Comparison of ENCODE assay signal across 13 cellular contexts in the genomic region with DNA sequence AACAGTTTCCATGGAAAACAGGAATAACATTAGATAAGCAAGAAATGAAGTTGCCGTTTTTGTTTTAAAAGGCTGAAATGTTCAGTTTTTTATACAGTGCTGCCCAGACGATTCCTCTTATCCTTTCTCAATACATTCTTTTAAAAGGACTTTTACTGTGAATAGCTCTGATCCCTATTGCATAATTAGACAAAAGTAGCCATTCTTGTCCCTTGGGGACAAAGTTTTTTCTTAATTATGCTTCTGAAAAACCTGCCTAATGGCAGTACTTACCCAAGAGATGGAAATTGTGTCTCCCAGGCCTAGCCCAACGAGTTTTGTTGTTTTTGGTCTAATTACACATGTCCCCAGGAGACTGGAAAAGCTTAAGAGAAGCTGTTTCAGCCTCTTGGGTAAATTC. TPM values are rescaled to one million over a fixed set of nuclear protein-coding genes. Genes with fewer than 3 reads are reported as not detected.
A peak's percentile ranks its signal among the peaks of the same experiment; 100 is the strongest.
DNase-seq lines count a peak whose midpoint lies in the region; ATAC-seq and TF ChIP-seq lines count a peak whose summit lies in the region.
"Had no signal": no experiment of that assay in that cellular context is flagged by ENCODE, and none has a peak within 500 bp of the region (broad histone marks: within the 10 kb centered on the region; RNA-seq: fewer than 3 reads in every experiment).

No MANE protein-coding gene starts in this region.

- H3K27ac ChIP-seq in ectodermal cell (ENCODE audit: insufficient read depth, low read depth, low read length, poor library complexity, severe bottlenecking), result peak overlapping the region; percentile 5
- peak overlapping the region; percentile 15 for H3K27ac ChIP-seq in lower lobe of right lung
- peak overlapping the region; percentile 55 to 69 for H3K27ac ChIP-seq in thoracic aorta

- H3K27me3 ChIP-seq in ectodermal cell (ENCODE audit: control insufficient read depth, insufficient read depth, low read length, poor library complexity, severe bottlenecking), result no peaks in the 10 kb centered on the region
- no peaks in the 10 kb centered on the region for H3K27me3 ChIP-seq in lower lobe of right lung (ENCODE audit: low read depth)
- H3K27me3 ChIP-seq in thoracic aorta (replicated peaks; ENCODE audit: insufficient read depth), result no peaks in the 10 kb centered on the region

- H3K4me1 Mint-ChIP-seq in HFFc6 (ENCODE audit: low read depth), result peaks cover 33% of the 10 kb centered on the region

- peak overlapping the region; percentile 43; the same call in 1 of the 2 replicates for H3K27ac Mint-ChIP-seq in HFFc6

- no peak overlapping the region for H3K4me3 Mint-ChIP-seq in HFFc6

- H3K9me3 ChIP-seq in ectodermal cell (ENCODE audit: control insufficient read depth, low read length) (no peaks in the 10 kb centered on the region), lower lobe of right lung (no peaks in the 10 kb centered on the region), thoracic aorta (no peaks in the 10 kb centered on the region)

- intact Hi-C loops in lower lobe of right lung (cut with DNase I), result no loop called here

- H3K36me3 Mint-ChIP-seq in HFFc6 (ENCODE audit: low read depth), result peaks cover 73% of the 10 kb centered on the region

- H3K4me3 ChIP-seq in ectodermal cell (ENCODE audit: insufficient read depth, low read depth, low read length), result no peak overlapping the region
- H3K4me3 ChIP-seq in lower lobe of right lung, result no peak overlapping the region
- no peak overlapping the region for H3K4me3 ChIP-seq in thoracic aorta

- peaks cover 1% of the 10 kb centered on the region; the same call in 1 of the 2 replicates for H3K27me3 Mint-ChIP-seq in HFFc6 (ENCODE audit: insufficient read depth)

- H3K4me1 ChIP-seq in ectodermal cell (ENCODE audit: control insufficient read depth, insufficient read depth, low read length), result peaks cover 44% of the 10 kb centered on the region
- H3K4me1 ChIP-seq in lower lobe of right lung, result peaks cover 22% of the 10 kb centered on the region
- H3K4me1 ChIP-seq in thoracic aorta (ENCODE audit: control insufficient read depth in 1 of 2, low read depth in 2 of 2), result peaks cover 26 to 50% of the 10 kb centered on the region in 2 donors

- no peaks in the 10 kb centered on the region for H3K9me3 Mint-ChIP-seq in HFFc6

- ATAC-seq in lower lobe of right lung (no peak), thoracic aorta (ENCODE audit: insufficient number of reproducible peaks, low FRiP score, low read depth) (peak; percentile 50), GM21737 (IDR thresholded peaks at IDR 0.05; ENCODE audit: unreplicated experiment) (no peak), HG02571 (IDR thresholded peaks at IDR 0.05; ENCODE audit: unreplicated experiment) (no peak)
- ATAC-seq: activated CD4-positive, CD25-positive, alpha-beta regulatory T cell treated with anti-CD3 and anti-CD28 coated beads, Interleukin-2, amount 50 U/mL, for 24 hours had no signal

- H3K36me3 ChIP-seq in ectodermal cell (ENCODE audit: control insufficient read depth, insufficient read depth, low read length) (peaks cover 18% of the 10 kb centered on the region), lower lobe of right lung (peaks cover 98% of the 10 kb centered on the region), thoracic aorta (peaks cover 53% of the 10 kb centered on the region)

- WGBS in ectodermal cell, 2 experiments, result 62 to 72% methylated on average over 3 of the region's 3 CpGs

- DNase-seq in HFFc6 (no peak), lower lobe of right lung (no peak), thoracic aorta (ENCODE audit: low spot score) (no peak), NCI-H526 (lab: John Stamatoyannopoulos, UW) (no peak)
- DNase-seq in activated CD4-positive, CD25-positive, alpha-beta regulatory T cell (lab: John Stamatoyannopoulos, UW), result no peak
- DNase-seq: activated gamma-delta T cell treated with Interleukin-2 at 50 U/mL for 16 hours, H7, NCI-H1436 had no signal

- TF ChIP-seq CTCF in HFFc6 (IDR thresholded peaks at IDR 0.05) (no peak), lower lobe of right lung (IDR thresholded peaks at IDR 0.05) (no peak), thoracic aorta (IDR thresholded peaks at IDR 0.05) (no peak)

RNA-seq across cellular contexts. Expression of gene NXPH3, which starts 27.6 kb away (rescaled TPM):
- 1 to 10 TPM in 5 of 6 experiments, under 1 TPM in 1; 0.59 to 2.3 (median 1.5) TPM for total RNA-seq in HFFc6 (2021; fragmentation: NEBNext Ultra II Directional; extraction: Animal tissue kit (Norgen Biotek cat#: 25700))
- polyA plus RNA-seq in ectodermal cell (2013, experiment 1 of 4), result 10.9 TPM
- polyA plus RNA-seq in ectodermal cell (2013, experiment 2 of 4), result 12.1 TPM
- polyA plus RNA-seq in ectodermal cell (2013, experiment 3 of 4), result 10.8 TPM
- 12.6 TPM for polyA plus RNA-seq in ectodermal cell (2013, experiment 4 of 4)
- total RNA-seq in lower lobe of right lung (4.5 TPM), thoracic aorta (100 to 1,000 TPM in 1 of 2 donors, 10 to 100 TPM in 1; 61.7 to 131 TPM)
- total RNA-seq: T-helper 2 cell treated with Interferon-gamma antibody and Interleukin-4, amounts not matched to agents 100 ng/mL and 5 ng/mL, for 36 hours had no signal

Comparison
In these comparisons a context has a peak if more than half of its experiments do, and no peak if none do; other contexts are left out.
1. H3K27ac ChIP-seq: peak in every context shown above with its lines; median percentile 62 in thoracic aorta; 15 in lower lobe of right lung; 5 in ectodermal cell.
2. RNA of gene NXPH3, which starts 27.6 kb away (total RNA-seq): 61.7 to 131 TPM in thoracic aorta; 4.5 TPM in lower lobe of right lung (single experiment) and 0.59 to 2.3 TPM in HFFc6; every median in the first group is over 10 times any median in the second.